In genomic region chr2:95208101-95208500, GRCh38 we compare ENCODE assay signal across 9 cellular contexts. TPM values are rescaled to one million over a fixed set of nuclear protein-coding genes. Genes with fewer than 3 reads are reported as not detected.
DNase-seq lines count a peak whose midpoint lies in the region; ATAC-seq, FAIRE-seq and TF ChIP-seq lines count a peak whose summit lies in the region.
"Had no signal": no experiment of that assay in that cellular context is flagged by ENCODE, and none has a peak within 500 bp of the region (broad histone marks: within the 10 kb centered on the region; RNA-seq: fewer than 3 reads in every experiment).

No MANE protein-coding gene starts in this region.

- H3K36me3 ChIP-seq in RWPE2 (ENCODE audit: low read depth) (peaks cover 46% of the 10 kb centered on the region), fibroblast of lung (ENCODE audit: control insufficient read depth, insufficient read depth, low read length) (no peaks in the 10 kb centered on the region), aorta (ENCODE audit: control insufficient read depth in 1 of 2, insufficient read depth in 2 of 2, low read length in 1 of 2) (peaks cover 13 to 14% of the 10 kb centered on the region in 2 donors)
- H3K36me3 ChIP-seq: neutrophil had no signal

- TF ChIP-seq CTCF in RWPE2 (IDR thresholded peaks at IDR 0.05; ENCODE audit: poor library complexity, severe bottlenecking) (no peak), fibroblast of lung (conservative IDR thresholded peaks at IDR 0.05 in 1 of 2, IDR thresholded peaks at IDR 0.05 in 1 of 2; ENCODE audit: low read depth in 1 of 2, low read length in 2 of 2) (no peak), retinal pigment epithelial cell (conservative IDR thresholded peaks at IDR 0.05; ENCODE audit: low read depth, low read length) (no peak)

- H3K4me1 ChIP-seq in RWPE2 (ENCODE audit: insufficient read depth, poor library complexity, severe bottlenecking) (no peaks in the 10 kb centered on the region), fibroblast of lung (ENCODE audit: control insufficient read depth, extremely low read depth, insufficient read depth, low read length) (no peaks in the 10 kb centered on the region), aorta (ENCODE audit: control insufficient read depth in 1 of 2, insufficient read depth in 2 of 2, low read length in 2 of 2) (no peaks in the 10 kb centered on the region)

- H2AFZ ChIP-seq in fibroblast of lung (ENCODE audit: low read length), result peak overlapping the region; percentile 91

- H3K27ac ChIP-seq in RWPE2 (ENCODE audit: poor library complexity, severe bottlenecking), result peak overlapping the region; percentile 59
- peak overlapping the region; percentile 48 for H3K27ac ChIP-seq in fibroblast of lung (ENCODE audit: insufficient read depth, low read length)
- H3K27ac ChIP-seq in aorta (ENCODE audit: low read depth in 1 of 2, low read length in 2 of 2), result no peak overlapping the region
- H3K27ac ChIP-seq: neutrophil had no signal

- peak; percentile 65 for DNase-seq in ELR (ENCODE audit: low read depth)
- no peak for DNase-seq in RWPE2 (ENCODE audit: low spot score)
- DNase-seq in fibroblast of lung (ENCODE audit: low read depth in 2 of 2), result peak; percentile 6 to 50
- no peak for DNase-seq in retinal pigment epithelial cell (ENCODE audit: low read depth)
- DNase-seq in AML-193 (lab: John Stamatoyannopoulos, UW), result no peak
- DNase-seq in frontal cortex (ENCODE audit: low spot score in 2 of 2), result no peak
- DNase-seq in aorta, result no peak
- DNase-seq in NCI-H2227 treated with DMSO at 0.1 percent for 48 hours (lab: John Stamatoyannopoulos, UW), result no peak

- H3K4me3 ChIP-seq in RWPE2 (ENCODE audit: severe bottlenecking) (peak overlapping the region; percentile 54), fibroblast of lung (replicated peaks in 1 of 4; ENCODE audit: control extremely low read depth in 1 of 4, insufficient read depth in 1 of 4, low read depth in 3 of 4, low read length in 4 of 4) (peak overlapping the region; percentile 52 to 85 (median 82)), retinal pigment epithelial cell (ENCODE audit: low read length) (peak overlapping the region; percentile 75), aorta (ENCODE audit: low read length in 2 of 2) (peak overlapping the region in 1 of 2 donors; percentile 58)

- peak overlapping the region; percentile 87 for H3K4me2 ChIP-seq in fibroblast of lung (ENCODE audit: extremely low read depth, insufficient read depth, low read length)

- FAIRE-seq in frontal cortex (lab: Jason Lieb, UNC), result no peak

- no peaks in the 10 kb centered on the region for H3K9me3 ChIP-seq in RWPE2 (ENCODE audit: severe bottlenecking)
- H3K9me3 ChIP-seq in fibroblast of lung (ENCODE audit: control insufficient read depth, insufficient read depth, low read depth, low read length), result no peaks in the 10 kb centered on the region
- H3K9me3 ChIP-seq in aorta (ENCODE audit: control insufficient read depth, low read length), result peaks cover 15% of the 10 kb centered on the region
- H3K9me3 ChIP-seq: neutrophil had no signal

- intact Hi-C loops in aorta (cut with DNase I), result loop anchor here in 1 of 2 donors (5.0 kb wide), 1 partner anchor 86 kb away; the partner anchor contains the start of gene MRPS5

- ATAC-seq in RWPE2 (ENCODE audit: low read depth), result no peak
- no peak for ATAC-seq in aorta (ENCODE audit: low FRiP score)

- H3K9ac ChIP-seq in fibroblast of lung (ENCODE audit: insufficient read depth, low read length), result no peak overlapping the region

- H3K79me2 ChIP-seq in fibroblast of lung (ENCODE audit: control insufficient read depth, insufficient read depth, low read length), result no peaks in the 10 kb centered on the region

- 53% methylated on average over 6 of the region's 6 CpGs for WGBS in aorta, 2 donors

- H4K20me1 ChIP-seq in fibroblast of lung (ENCODE audit: control insufficient read depth, extremely low read depth, insufficient read depth, low read length), result no peaks in the 10 kb centered on the region

- H3K27me3 ChIP-seq in RWPE2 (ENCODE audit: insufficient read depth, poor library complexity, severe bottlenecking) (no peaks in the 10 kb centered on the region), fibroblast of lung (ENCODE audit: control insufficient read depth, insufficient read depth, low read length) (no peaks in the 10 kb centered on the region), aorta (ENCODE audit: control insufficient read depth in 1 of 2, insufficient read depth in 2 of 2, low read length in 1 of 2) (peaks cover 0 to 2% of the 10 kb centered on the region in 2 donors)

RNA-seq across cellular contexts. Expression of gene ZNF892, which starts 0.8 kb away (rescaled TPM):
- total RNA-seq in fibroblast of lung, result 6.2 and 7.3 TPM in 2 replicates
- 1.1 and 1.4 TPM in 2 replicates for polyA plus RNA-seq in fibroblast of lung
- polyA plus RNA-seq in fibroblast of lung (2012), result 0.73 and 0.84 TPM in 2 replicates
- polyA minus RNA-seq in fibroblast of lung (ENCODE audit: low replicate concordance), result 2.0 and 4.9 TPM in 2 replicates
- total RNA-seq in frontal cortex, result 29.8 TPM
- total RNA-seq in aorta, result 1 to 10 TPM; 4.3 to 8.3 TPM
- under 1 TPM in 1 of 2 donors, not detected in 1; 0.64 TPM for polyA plus RNA-seq in aorta

RNA-seq across cellular contexts. Expression of gene ZNF2, which starts 42.5 kb away (rescaled TPM):
- total RNA-seq in fibroblast of lung (11.7 and 11.8 TPM in 2 replicates), frontal cortex (11.4 TPM), aorta (1 to 10 TPM; 3.1 to 5.9 TPM)
- polyA plus RNA-seq in fibroblast of lung (4.4 and 5.0 TPM in 2 replicates), aorta (1 to 10 TPM; 1.3 to 2.3 TPM)
- polyA plus RNA-seq in fibroblast of lung (2012), result 2.5 and 3.4 TPM in 2 replicates
- polyA minus RNA-seq in fibroblast of lung (ENCODE audit: low replicate concordance), result 4.5 and 5.0 TPM in 2 replicates

RNA-seq across cellular contexts. Expression of gene ZNF514, which starts 48.5 kb away (rescaled TPM):
- total RNA-seq in fibroblast of lung (14.2 and 15.4 TPM in 2 replicates), frontal cortex (24.5 TPM), aorta (10 to 100 TPM; 13.9 to 30.7 TPM)
- polyA plus RNA-seq in fibroblast of lung (6.0 and 6.5 TPM in 2 replicates), aorta (10 to 100 TPM in 1 of 2 donors, 1 to 10 TPM in 1; 7.6 to 16.9 TPM)
- 5.3 and 5.7 TPM in 2 replicates for polyA plus RNA-seq in fibroblast of lung (2012)
- 1.1 and 2.3 TPM in 2 replicates for polyA minus RNA-seq in fibroblast of lung (ENCODE audit: low replicate concordance)

Comparison
In these comparisons a context has a peak if more than half of its experiments do, and no peak if none do; other contexts are left out.
1. DNase-seq: peak in ELR (single experiment) and fibroblast of lung (2 of 2); none in RWPE2 (single experiment), retinal pigment epithelial cell (single experiment), AML-193 (0 of 2), frontal cortex (0 of 2), aorta (0 of 2) and NCI-H2227 treated with DMSO at 0.1 percent for 48 hours (single experiment).
2. H3K27ac ChIP-seq: peak in RWPE2 (single experiment) and fibroblast of lung (single experiment); none in aorta (0 of 2).